In genomic region chrX:150365953-150366911, GRCh38 we compare ENCODE assay signal across 8 cellular contexts. TPM values are rescaled to one million over a fixed set of nuclear protein-coding genes. Genes with fewer than 3 reads are reported as not detected.
DNase-seq lines count a peak whose midpoint lies in the region; ATAC-seq and TF ChIP-seq lines count a peak whose summit lies in the region.

No MANE protein-coding gene starts in this region.

- in situ Hi-C loops in brain microvascular endothelial cell (cut with HindIII; ENCODE audit: low pct_ligation_motif_present, low sequenced_read_pairs), result no loop called here

- peak overlapping the region; percentile 82 for H3K4me2 ChIP-seq in skeletal muscle satellite cell (ENCODE audit: low read length)

- peak overlapping the region; percentile 85 for H3K9ac ChIP-seq in skeletal muscle satellite cell (ENCODE audit: low read depth, low read length)

- TF ChIP-seq CTCF in brain microvascular endothelial cell (IDR thresholded peaks at IDR 0.05; ENCODE audit: low read depth, low read length, missing control alignments), result peak; percentile 51

- peak overlapping the region; percentile 67 for H3K27ac ChIP-seq in brain microvascular endothelial cell

- DNase-seq in DMS 273 treated with DMSO at 0.1 percent for 48 hours (lab: John Stamatoyannopoulos, UW) (peak; percentile 65), NCI-H1694 treated with DMSO at 0.1 percent for 48 hours (lab: John Stamatoyannopoulos, UW) (peak; percentile 34), brain microvascular endothelial cell (peak; percentile 56), iris pigment epithelial cell (ENCODE audit: low read depth) (peak; percentile 40)

- peaks cover 10% of the 10 kb centered on the region for H3K4me1 ChIP-seq in skeletal muscle satellite cell (ENCODE audit: control insufficient read depth, insufficient read depth, low read length)

- no peaks in the 10 kb centered on the region for H3K9me3 ChIP-seq in skeletal muscle satellite cell (replicated peaks; ENCODE audit: low read length)

- H3K4me3 ChIP-seq in brain microvascular endothelial cell (ENCODE audit: low read depth, low read length) (peak overlapping the region; percentile 69), skeletal muscle satellite cell (ENCODE audit: low read length) (peak overlapping the region; percentile 88)

- no peaks in the 10 kb centered on the region for H3K27me3 ChIP-seq in brain microvascular endothelial cell (replicated peaks)
- H3K27me3 ChIP-seq in skeletal muscle satellite cell (ENCODE audit: control insufficient read depth, insufficient read depth, low read length), result peaks cover 2% of the 10 kb centered on the region

- no peaks in the 10 kb centered on the region for H3K36me3 ChIP-seq in brain microvascular endothelial cell (replicated peaks)
- no peaks in the 10 kb centered on the region for H3K36me3 ChIP-seq in skeletal muscle satellite cell (ENCODE audit: insufficient read depth, low read length)

- ATAC-seq in GM18873 (IDR thresholded peaks at IDR 0.05; ENCODE audit: low FRiP score, unreplicated experiment) (no peak), HG03045 (IDR thresholded peaks at IDR 0.05; ENCODE audit: unreplicated experiment) (no peak), GM19395 (IDR thresholded peaks at IDR 0.05; ENCODE audit: unreplicated experiment) (no peak)

RNA-seq across cellular contexts. Expression of gene MAMLD1, which starts 3.1 kb away (rescaled TPM):
- total RNA-seq in skeletal muscle satellite cell (2012; rRNA removed), result 0.87 and 1.0 TPM in 2 replicates
